18 cellular contexts compared by ENCODE assay signal in genomic region chr6:169328112-169328801, GRCh38.
DNase-seq lines count a peak whose midpoint lies in the region; ATAC-seq, FAIRE-seq and TF ChIP-seq lines count a peak whose summit lies in the region.
"Had no signal": no experiment of that assay in that cellular context is flagged by ENCODE, and none has a peak within 500 bp of the region (broad histone marks: within the 10 kb centered on the region; RNA-seq: fewer than 3 reads in every experiment).

No MANE protein-coding gene starts in this region.

- no peak for ATAC-seq in HG03095 (IDR thresholded peaks at IDR 0.05; ENCODE audit: unreplicated experiment)
- ATAC-seq in naive thymus-derived CD8-positive, alpha-beta T cell: no peak
- ATAC-seq in GM19351 (IDR thresholded peaks at IDR 0.05; ENCODE audit: unreplicated experiment): no peak

- DNase-seq in A172 (ENCODE audit: low spot score): peak; percentile 66
- peak; percentile 9 for DNase-seq in HFFc6
- DNase-seq in astrocyte (ENCODE audit: low read depth): peak; percentile 78
- DNase-seq in hepatic stellate cell (ENCODE audit: low spot score): peak; percentile 55
- DNase-seq in DMS79 (lab: John Stamatoyannopoulos, UW): no peak
- DNase-seq in naive thymus-derived CD8-positive, alpha-beta T cell: no peak
- DNase-seq: activated B cell treated with CpG ODN at 0.5 μM for 24 hours; activated CD8-positive, alpha-beta memory T cell treated with anti-CD3 and anti-CD28 coated beads, Interleukin-2, amount 50 U/mL, for 48 hours; activated naive CD4-positive, alpha-beta T cell treated with anti-CD3 and anti-CD28 coated beads, Interleukin-2, amount 50 U/mL, for 16 hours; Calu3; erythroblast; mesendoderm; NCI-H1092 treated with DMSO at 0.1 percent for 48 hours; pancreas had no signal

- H3K9me3 Mint-ChIP-seq in HFFc6: no peaks in the 10 kb centered on the region
- H3K9me3 Mint-ChIP-seq in astrocyte (ENCODE audit: unreplicated experiment): peaks cover 7% of the 10 kb centered on the region
- no peaks in the 10 kb centered on the region for H3K9me3 Mint-ChIP-seq in naive thymus-derived CD8-positive, alpha-beta T cell

- peaks cover 5% of the 10 kb centered on the region for H3K27me3 ChIP-seq in astrocyte (ENCODE audit: insufficient read depth, low read length)

- H3K36me3 Mint-ChIP-seq in HFFc6 (ENCODE audit: low read depth) (no peaks in the 10 kb centered on the region), astrocyte (ENCODE audit: low read depth, unreplicated experiment) (no peaks in the 10 kb centered on the region)
- H3K36me3 Mint-ChIP-seq in naive thymus-derived CD8-positive, alpha-beta T cell: no peaks in the 10 kb centered on the region

- peaks cover 1% of the 10 kb centered on the region; the same call in 1 of the 2 replicates for H3K27me3 Mint-ChIP-seq in HFFc6 (ENCODE audit: insufficient read depth)
- peaks cover 2% of the 10 kb centered on the region for H3K27me3 Mint-ChIP-seq in astrocyte (ENCODE audit: low read depth, unreplicated experiment)
- H3K27me3 Mint-ChIP-seq in naive thymus-derived CD8-positive, alpha-beta T cell: peaks cover 17 to 67% (median 28%) of the 10 kb centered on the region in 5 donors

- no peaks in the 10 kb centered on the region for H3K36me3 ChIP-seq in astrocyte (ENCODE audit: insufficient read depth, low read length)
- H3K36me3 ChIP-seq: pancreas, thoracic aorta had no signal

- H3K27ac Mint-ChIP-seq in HFFc6 (no peak overlapping the region), astrocyte (ENCODE audit: unreplicated experiment) (no peak overlapping the region)
- no peak overlapping the region for H3K27ac Mint-ChIP-seq in naive thymus-derived CD8-positive, alpha-beta T cell
- H3K27ac Mint-ChIP-seq: activated B cell treated with CpG ODN at 0.5 μM for 24 hours had no signal

- TF ChIP-seq CTCF in HFFc6 (IDR thresholded peaks at IDR 0.05) (no peak), astrocyte (IDR thresholded peaks at IDR 0.05; ENCODE audit: insufficient read depth, low read depth, low read length) (no peak)

- H3K4me3 Mint-ChIP-seq in HFFc6 (no peak overlapping the region), astrocyte (ENCODE audit: unreplicated experiment) (no peak overlapping the region)
- H3K4me3 Mint-ChIP-seq in naive thymus-derived CD8-positive, alpha-beta T cell: no peak overlapping the region
- H3K4me3 Mint-ChIP-seq: activated B cell treated with CpG ODN at 0.5 μM for 24 hours had no signal

- H3K4me1 Mint-ChIP-seq in HFFc6 (ENCODE audit: low read depth) (peaks cover 26% of the 10 kb centered on the region), astrocyte (ENCODE audit: low read depth, unreplicated experiment) (peaks cover 12% of the 10 kb centered on the region)
- H3K4me1 Mint-ChIP-seq in naive thymus-derived CD8-positive, alpha-beta T cell: no peaks in the 10 kb centered on the region
- H3K4me1 Mint-ChIP-seq: activated B cell treated with CpG ODN at 0.5 μM for 24 hours had no signal

- no peaks in the 10 kb centered on the region for H3K4me1 ChIP-seq in astrocyte (ENCODE audit: insufficient read depth, low read length)
- H3K4me1 ChIP-seq: pancreas had no signal

- peak; percentile 29 for FAIRE-seq in astrocyte (lab: Jason Lieb, UNC)
- FAIRE-seq: colon, pancreas had no signal

- H4K20me1 ChIP-seq in astrocyte (ENCODE audit: insufficient read depth, low read length): no peaks in the 10 kb centered on the region

- H3K4me2 ChIP-seq in astrocyte (ENCODE audit: low read length): no peak overlapping the region

- no peak overlapping the region for H3K9ac ChIP-seq in astrocyte (ENCODE audit: low read length)

- no peak overlapping the region for H3K4me3 ChIP-seq in astrocyte (ENCODE audit: insufficient read depth, low read depth, low read length)
- H3K4me3 ChIP-seq: pancreas, thoracic aorta had no signal

- no peak overlapping the region for H3K27ac ChIP-seq in astrocyte (ENCODE audit: low read depth, low read length)
- H3K27ac ChIP-seq: pancreas, thoracic aorta had no signal

- H2AFZ ChIP-seq in astrocyte (ENCODE audit: low read depth, low read length): no peak overlapping the region

- POLR2A ChIA-PET in naive thymus-derived CD8-positive, alpha-beta T cell (lab: Charles Lee): no interaction called here

- H3K79me2 ChIP-seq in astrocyte (ENCODE audit: insufficient read depth, low read length): no peaks in the 10 kb centered on the region

- peaks cover 2% of the 10 kb centered on the region for H3K9me3 ChIP-seq in astrocyte (ENCODE audit: insufficient read depth, low read depth, low read length)
- H3K9me3 ChIP-seq: pancreas, thoracic aorta had no signal

Comparison
In these comparisons a context has a peak if more than half of its experiments do, and no peak if none do; other contexts are left out.
1. DNase-seq: peak in A172 (single experiment), HFFc6 (single experiment), astrocyte (single experiment) and hepatic stellate cell (single experiment); none in DMS79 (single experiment) and naive thymus-derived CD8-positive, alpha-beta T cell (0 of 10).